9 cellular contexts compared by ENCODE assay signal in genomic region chr1:168574234-168574633, GRCh38. TPM values are rescaled to one million over a fixed set of nuclear protein-coding genes. Genes with fewer than 3 reads are reported as not detected.
A peak's percentile ranks its signal among the peaks of the same experiment; 100 is the strongest.
DNase-seq lines count a peak whose midpoint lies in the region; ATAC-seq, FAIRE-seq and TF ChIP-seq lines count a peak whose summit lies in the region.
"Not testable (repeated sequence)": the region's sequence is repeated elsewhere in the genome, so short reads cannot be mapped to it uniquely, and the experiment has no call there.
"Had no signal": no experiment of that assay in that cellular context is flagged by ENCODE, and none has a peak within 500 bp of the region (broad histone marks: within the 10 kb centered on the region; RNA-seq: fewer than 3 reads in every experiment).

No MANE protein-coding gene starts in this region.

- H3K27me3 Mint-ChIP-seq in naive thymus-derived CD8-positive, alpha-beta T cell, result not testable (repeated sequence)

- TF ChIP-seq CTCF in D721Med (IDR thresholded peaks at IDR 0.05; ENCODE audit: insufficient read depth, missing control alignments) (peak; percentile 30), breast epithelium (IDR thresholded peaks at IDR 0.05) (peak in 2 of 3 donors; percentile 22 to 52), gastroesophageal sphincter (IDR thresholded peaks at IDR 0.05) (peak; percentile 22 to 72 (median 59)), upper lobe of left lung (IDR thresholded peaks at IDR 0.05) (peak in 5 of 6 experiments; percentile 14 to 66 (median 50))
- TF ChIP-seq CTCF in HEK293 (tag by site-specific recombination; IDR thresholded peaks at IDR 0.05), result not testable (repeated sequence)

- H3K36me3 ChIP-seq in HEK293 (ENCODE audit: control insufficient read depth in 2 of 2, insufficient read depth in 1 of 2, low read length in 2 of 2); breast epithelium; gastroesophageal sphincter; upper lobe of left lung: not testable (repeated sequence)

- POLR2A ChIA-PET in HEK293 (lab: Yijun Ruan, JAX); naive thymus-derived CD8-positive, alpha-beta T cell (lab: Charles Lee): not testable (repeated sequence)

- ATAC-seq in gastroesophageal sphincter, result not testable (repeated sequence)
- peak; percentile 44 to 59 for ATAC-seq in naive thymus-derived CD8-positive, alpha-beta T cell
- ATAC-seq in upper lobe of left lung (ENCODE audit: low FRiP score in 2 of 2), result peak in 1 of 2 donors; percentile 78

- not testable (repeated sequence) for H3K9me3 ChIP-seq in HEK293 (ENCODE audit: control insufficient read depth, insufficient read depth, low read depth, low read length); breast epithelium; gastroesophageal sphincter; upper lobe of left lung

- 15% methylated on average over 4 of the region's 4 CpGs; no CpG with 5 or more reads in 1 of the 2 donors for WGBS in gastroesophageal sphincter (ENCODE audit: low coverage in 1 of 2), 2 donors
- 7% methylated on average over 4 of the region's 4 CpGs for WGBS in upper lobe of left lung, 2 donors

- H3K27ac Mint-ChIP-seq in naive thymus-derived CD8-positive, alpha-beta T cell, result not testable (repeated sequence)

- peaks cover 8 to 32% (median 27%) of the 10 kb centered on the region in 4 donors for H3K4me1 Mint-ChIP-seq in naive thymus-derived CD8-positive, alpha-beta T cell

- not testable (repeated sequence) for H3K9me3 Mint-ChIP-seq in naive thymus-derived CD8-positive, alpha-beta T cell

- not testable (repeated sequence) for H3K4me3 ChIP-seq in HEK293 (ENCODE audit: low read depth, low read length); breast epithelium; gastroesophageal sphincter; upper lobe of left lung

- intact Hi-C loops in breast epithelium (cut with DNase I; ENCODE audit: low total_unique reads), result not testable (repeated sequence)

- not testable (repeated sequence) for TF ChIP-seq POLR2A in breast epithelium (IDR thresholded peaks at IDR 0.05); gastroesophageal sphincter (IDR thresholded peaks at IDR 0.05); upper lobe of left lung (IDR thresholded peaks at IDR 0.05)

- not testable (repeated sequence) for TF ChIP-seq EP300 in gastroesophageal sphincter (IDR thresholded peaks at IDR 0.05); upper lobe of left lung (IDR thresholded peaks at IDR 0.05)

- not testable (repeated sequence) for H3K36me3 Mint-ChIP-seq in naive thymus-derived CD8-positive, alpha-beta T cell

- DNase-seq in D721Med (ENCODE audit: insufficient read length, low spot score); breast epithelium (ENCODE audit: low spot score in 2 of 2): not testable (repeated sequence)
- DNase-seq in NCI-H2227 (lab: John Stamatoyannopoulos, UW; ENCODE audit: unreplicated experiment) (peak; percentile 10), T follicular helper cell (ENCODE audit: low read depth) (peak; percentile 6), upper lobe of left lung (peak in 1 of 2 donors; percentile 28)
- peak in 6 of 10 donors; percentile 1 to 52 (median 26) for DNase-seq in naive thymus-derived CD8-positive, alpha-beta T cell

- H3K27me3 ChIP-seq in breast epithelium, gastroesophageal sphincter, upper lobe of left lung: not testable (repeated sequence)

- not testable (repeated sequence) for H3K4me1 ChIP-seq in HEK293 (ENCODE audit: control insufficient read depth, insufficient read depth, low read length); breast epithelium; gastroesophageal sphincter; upper lobe of left lung

- FAIRE-seq in D721Med (lab: Jason Lieb, UNC), result not testable (repeated sequence)

- CTCF ChIA-PET in HEK293 (lab: Yijun Ruan, JAX), result interaction anchor here (0.7 to 1.2 kb wide), 5 partner anchors 232 to 1393 kb away, joined by 3 to 5 read pairs (median 3); no protein-coding TSS in a partner anchor

- H3K27ac ChIP-seq in HEK293 (ENCODE audit: extremely low read depth, low read depth, low read length); breast epithelium; gastroesophageal sphincter; upper lobe of left lung: not testable (repeated sequence)

- H3K4me3 Mint-ChIP-seq in naive thymus-derived CD8-positive, alpha-beta T cell, result not testable (repeated sequence)

TF ChIP-seq in HEK293, 187 proteins besides CTCF, POLR2A, EP300 and RAD21:
- TF ChIP-seq MZF1 (tag by site-specific recombination; IDR thresholded peaks at IDR 0.05; ENCODE audit: borderline replicate concordance), result peak; percentile 94; the same call in 1 of the 2 replicates
- TF ChIP-seq ZNF654 (tag by site-specific recombination; IDR thresholded peaks at IDR 0.05; ENCODE audit: low read depth), result peak; percentile 43
- peak; percentile 53; the same call in 1 of the 2 replicates for TF ChIP-seq ZNF660 (tag by site-specific recombination; IDR thresholded peaks at IDR 0.05)

RNA-seq across cellular contexts. Expression of gene XCL1, which starts 2.2 kb away (rescaled TPM):
- under 1 TPM in 1 of 3 donors, not detected in 2; 0.33 TPM for total RNA-seq in breast epithelium
- under 1 TPM in 1 of 4 donors, not detected in 3; 0.47 TPM for total RNA-seq in gastroesophageal sphincter
- under 1 TPM in 1 of 2 experiments, not detected in 1; 0.36 TPM for total RNA-seq in naive thymus-derived CD8-positive, alpha-beta T cell
- polyA plus RNA-seq in naive thymus-derived CD8-positive, alpha-beta T cell, result 1 to 10 TPM in 1 of 3 donors, under 1 TPM in 1, not detected in 1; 0.65 to 1.5 TPM
- total RNA-seq in upper lobe of left lung, result 1 to 10 TPM in 3 of 6 donors, under 1 TPM in 2, not detected in 1; 0.30 to 2.2 (median 1.2) TPM

RNA-seq across cellular contexts. Expression of gene XCL2, which starts 30.4 kb away (rescaled TPM):
- 1 to 10 TPM in 1 of 3 donors, not detected in 2; 1.9 TPM for total RNA-seq in breast epithelium
- total RNA-seq in gastroesophageal sphincter, result 1 to 10 TPM in 1 of 4 donors, not detected in 3; 2.0 TPM
- not detected for total RNA-seq in naive thymus-derived CD8-positive, alpha-beta T cell
- polyA plus RNA-seq in naive thymus-derived CD8-positive, alpha-beta T cell, result 100 to 1,000 TPM in 1 of 3 donors, 1 to 10 TPM in 1, under 1 TPM in 1; 0.39 to 136 (median 1.9) TPM
- total RNA-seq in upper lobe of left lung, result 1 to 10 TPM in 4 of 6 donors, not detected in 2; 1.3 to 9.0 (median 1.7) TPM
- polyA plus RNA-seq: neural cell had no signal
